8 cellular contexts compared by ENCODE assay signal in genomic region chr6:62150048-62150663, GRCh38.
DNase-seq lines count a peak whose midpoint lies in the region; ATAC-seq, FAIRE-seq and TF ChIP-seq lines count a peak whose summit lies in the region.

No MANE protein-coding gene starts in this region.

- H3K9me3 Mint-ChIP-seq in activated T-cell treated with anti-CD3 and anti-CD28 coated beads, Interleukin-2, amount 50 U/mL, for 24 hours: peaks cover 8% of the 10 kb centered on the region

- H3K27me3 Mint-ChIP-seq in activated T-cell treated with anti-CD3 and anti-CD28 coated beads, Interleukin-2, amount 50 U/mL, for 24 hours: no peaks in the 10 kb centered on the region

- H3K27ac ChIP-seq in left ventricle myocardium inferior (replicated peaks) (no peak overlapping the region), HCT116 (ENCODE audit: low read depth, low read length) (no peak overlapping the region), coronary artery (no peak overlapping the region)

- H3K4me1 Mint-ChIP-seq in activated T-cell treated with anti-CD3 and anti-CD28 coated beads, Interleukin-2, amount 50 U/mL, for 24 hours (ENCODE audit: low read depth): no peaks in the 10 kb centered on the region

- H3K36me3 ChIP-seq in left ventricle myocardium inferior: no peaks in the 10 kb centered on the region
- no peaks in the 10 kb centered on the region for H3K36me3 ChIP-seq in HCT116 (ENCODE audit: control insufficient read depth in 1 of 2, insufficient read depth in 2 of 2, low read length in 2 of 2)
- no peaks in the 10 kb centered on the region for H3K36me3 ChIP-seq in MG63

- DNase-seq in left ventricle myocardium inferior (no peak), left ventricle myocardium superior (no peak), HCT116 (ENCODE audit: low read depth, low spot score) (peak; percentile 6), MG63 (peak; percentile 2), iPS DF 4.7 (ENCODE audit: extremely low read depth, low spot score) (peak; percentile 5), coronary artery (ENCODE audit: low spot score) (no peak)
- DNase-seq in activated T-cell treated with anti-CD3 and anti-CD28 coated beads, Interleukin-2, amount 50 U/mL, for 24 hours: no peak

- no peak for TF ChIP-seq POLR2A in HCT116 (IDR thresholded peaks at IDR 0.05; ENCODE audit: borderline replicate concordance, extremely low read depth, insufficient read depth, insufficient read length)

- RAD21 ChIA-PET in HCT116 (lab: Charles Lee; ENCODE audit: low non-redundant PET in 1 of 2, low total read pairs in 2 of 2, uncharacterized antibody in 2 of 2, unreplicated experiment in 2 of 2): no interaction called here

- H3K4me3 ChIP-seq in left ventricle myocardium inferior (no peak overlapping the region), HCT116 (replicated peaks in 1 of 2; ENCODE audit: low read depth in 1 of 2, low read length in 2 of 2) (no peak overlapping the region), MG63 (no peak overlapping the region), coronary artery (no peak overlapping the region)

- H3K9ac ChIP-seq in HCT116 (ENCODE audit: low read length): no peak overlapping the region

- H3K4me1 ChIP-seq in left ventricle myocardium inferior (no peaks in the 10 kb centered on the region), HCT116 (ENCODE audit: control insufficient read depth in 1 of 2, insufficient read depth in 2 of 2, low read length in 2 of 2) (no peaks in the 10 kb centered on the region)

- POLR2A ChIA-PET in HCT116 (lab: Charles Lee): no interaction called here

- CTCF ChIA-PET in HCT116 (lab: Charles Lee): no interaction called here

- no peaks in the 10 kb centered on the region for H3K9me3 ChIP-seq in left ventricle myocardium inferior (replicated peaks)
- H3K9me3 ChIP-seq in HCT116 (ENCODE audit: control insufficient read depth in 1 of 2, insufficient read depth in 1 of 2, low read depth in 1 of 2, low read length in 2 of 2): peaks cover 5 to 21% of the 10 kb centered on the region in 2 experiments; a peak in 2 of 4 replicates
- H3K9me3 ChIP-seq in MG63: no peaks in the 10 kb centered on the region

- H3K27me3 ChIP-seq in left ventricle myocardium inferior (ENCODE audit: low read depth) (no peaks in the 10 kb centered on the region), HCT116 (ENCODE audit: insufficient read depth, low read length) (no peaks in the 10 kb centered on the region), MG63 (no peaks in the 10 kb centered on the region)

- intact Hi-C loops in left ventricle myocardium inferior (cut with micrococcal nuclease) (no loop called here), left ventricle myocardium superior (cut with micrococcal nuclease) (no loop called here), HCT116 (cut with micrococcal nuclease) (loop anchor here (5.0 kb wide), 1 partner anchor 1122 kb away; no protein-coding TSS in a partner anchor)

- H3K79me2 ChIP-seq in HCT116 (ENCODE audit: insufficient read depth, low read length): no peaks in the 10 kb centered on the region

- H3K9me2 ChIP-seq in HCT116 (ENCODE audit: insufficient read depth): no peaks in the 10 kb centered on the region

- no peak for ATAC-seq in left ventricle myocardium superior
- ATAC-seq in HCT116: no peak

- H2AFZ ChIP-seq in HCT116 (ENCODE audit: low read depth, low read length, poor library complexity, severe bottlenecking): no peak overlapping the region

- no peaks in the 10 kb centered on the region for H4K20me1 ChIP-seq in HCT116 (ENCODE audit: insufficient read depth)

- peak; percentile 23; the same call in 1 of the 2 replicates for TF ChIP-seq RAD21 in HCT116 (IDR thresholded peaks at IDR 0.05; ENCODE audit: low read depth)

- H3K4me3 Mint-ChIP-seq in activated T-cell treated with anti-CD3 and anti-CD28 coated beads, Interleukin-2, amount 50 U/mL, for 24 hours: no peak overlapping the region

- H3K36me3 Mint-ChIP-seq in activated T-cell treated with anti-CD3 and anti-CD28 coated beads, Interleukin-2, amount 50 U/mL, for 24 hours (ENCODE audit: low read depth): no peaks in the 10 kb centered on the region

- TF ChIP-seq CTCF in left ventricle myocardium inferior (IDR thresholded peaks at IDR 0.05; ENCODE audit: borderline replicate concordance): peak; percentile 49
- TF ChIP-seq CTCF in HCT116 (IDR thresholded peaks at IDR 0.05 in 2 of 3, conservative IDR thresholded peaks at IDR 0.05 in 1 of 3; ENCODE audit: borderline replicate concordance in 1 of 3, insufficient read depth in 1 of 3, low read depth in 2 of 3, low read length in 2 of 3): peak in 2 of 3 experiments; percentile 60 to 61; a peak in 4 of 6 replicates
- no peak for TF ChIP-seq CTCF in coronary artery (IDR thresholded peaks at IDR 0.05)

- peak; percentile 3 for FAIRE-seq in TTC549 (lab: Jason Lieb, UNC)

- no peak overlapping the region for H3K27ac Mint-ChIP-seq in activated T-cell treated with anti-CD3 and anti-CD28 coated beads, Interleukin-2, amount 50 U/mL, for 24 hours

- H3K4me2 ChIP-seq in HCT116 (ENCODE audit: low read length): no peak overlapping the region

- BruUV-seq in HCT116 (replicated peaks; lab: Mats Ljungman, UMichigan): no TSS peak

TF ChIP-seq in HCT116, 20 proteins besides CTCF, POLR2A, EP300 and RAD21:
- no peak for TF ChIP-seq REST (IDR thresholded peaks at IDR 0.05; ENCODE audit: low read depth)
- no peak for TF ChIP-seq MAX (IDR thresholded peaks at IDR 0.05)
- TF ChIP-seq POLR2AphosphoS5 (IDR thresholded peaks at IDR 0.05; ENCODE audit: low read depth, low read length): no peak
- TF ChIP-seq ATF3 (IDR thresholded peaks at IDR 0.05): no peak
- no peak for TF ChIP-seq CBX3 (IDR thresholded peaks at IDR 0.05; ENCODE audit: low read depth)
- TF ChIP-seq TCF7L2 (IDR thresholded peaks at IDR 0.05; ENCODE audit: borderline replicate concordance, extremely low read depth, insufficient read depth, insufficient read length): no peak
- TF ChIP-seq SRF (IDR thresholded peaks at IDR 0.05; ENCODE audit: low read depth): no peak

Comparison
In these comparisons a context has a peak if more than half of its experiments do, and no peak if none do; other contexts are left out.
1. DNase-seq: peak in HCT116 (single experiment), MG63 (single experiment) and iPS DF 4.7 (single experiment); none in left ventricle myocardium inferior (single experiment), left ventricle myocardium superior (single experiment), coronary artery (single experiment) and activated T-cell treated with anti-CD3 and anti-CD28 coated beads, Interleukin-2, amount 50 U/mL, for 24 hours (single experiment).